Comparison of ENCODE assay signal across 1 cellular context in the genomic region with DNA sequence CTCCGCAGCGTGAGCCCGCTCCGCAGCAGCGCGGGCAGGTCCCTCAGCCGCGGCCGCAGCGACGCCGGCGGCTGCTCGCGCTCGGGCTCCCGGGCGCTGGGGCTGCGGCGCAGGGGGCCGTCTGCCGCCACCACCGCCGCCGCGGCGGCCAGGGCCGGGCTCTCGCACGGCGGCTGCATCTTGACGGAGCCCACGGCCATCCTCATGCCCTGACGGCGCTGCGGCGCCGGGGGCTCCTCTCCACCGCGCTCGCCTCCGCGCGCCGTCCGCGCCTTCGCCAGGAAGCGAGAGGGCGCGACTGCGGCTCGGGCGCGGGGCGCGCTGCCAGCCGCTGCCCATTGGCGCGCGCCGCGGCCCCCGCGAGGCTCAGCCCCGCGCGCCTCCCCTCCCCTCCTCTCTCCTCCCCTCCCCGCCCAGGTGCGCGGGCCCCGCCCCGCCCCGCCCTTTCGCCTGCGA.
A peak's percentile ranks its signal among the peaks of the same experiment; 100 is the strongest.
TF ChIP-seq lines count a peak whose summit lies in the region.

A gene with protein sequence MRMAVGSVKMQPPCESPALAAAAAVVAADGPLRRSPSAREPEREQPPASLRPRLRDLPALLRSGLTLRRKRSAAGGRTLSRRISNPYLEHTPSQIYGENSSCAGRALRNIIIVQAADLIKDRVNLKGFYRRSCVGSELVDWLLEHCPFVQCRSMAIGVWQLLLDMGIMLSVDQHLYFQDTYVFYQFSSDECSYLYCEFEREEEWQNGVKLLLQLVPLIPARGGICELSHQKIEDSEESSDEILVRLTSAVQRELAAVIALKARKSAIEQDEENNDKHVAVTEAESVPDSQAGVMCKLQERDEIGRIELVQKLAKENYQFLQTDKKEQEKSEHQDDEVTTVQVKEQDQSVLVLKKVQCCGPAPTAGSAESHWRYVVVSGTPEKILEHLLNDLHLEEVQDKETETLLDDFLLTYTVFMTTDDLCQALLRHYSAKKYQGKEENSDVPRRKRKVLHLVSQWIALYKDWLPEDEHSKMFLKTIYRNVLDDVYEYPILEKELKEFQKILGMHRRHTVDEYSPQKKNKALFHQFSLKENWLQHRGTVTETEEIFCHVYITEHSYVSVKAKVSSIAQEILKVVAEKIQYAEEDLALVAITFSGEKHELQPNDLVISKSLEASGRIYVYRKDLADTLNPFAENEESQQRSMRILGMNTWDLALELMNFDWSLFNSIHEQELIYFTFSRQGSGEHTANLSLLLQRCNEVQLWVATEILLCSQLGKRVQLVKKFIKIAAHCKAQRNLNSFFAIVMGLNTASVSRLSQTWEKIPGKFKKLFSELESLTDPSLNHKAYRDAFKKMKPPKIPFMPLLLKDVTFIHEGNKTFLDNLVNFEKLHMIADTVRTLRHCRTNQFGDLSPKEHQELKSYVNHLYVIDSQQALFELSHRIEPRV (minus strand): TSS at position 300 of the 456 bp plus-strand sequence. CDS start 94 bp downstream, at position 206.

TF ChIP-seq in HepG2, 621 proteins besides CTCF, POLR2A, EP300 and RAD21 (continued from another document):
- TF ChIP-seq ZFYVE20 (CRISPR knock-in tag; IDR thresholded peaks at IDR 0.05; ENCODE audit: borderline replicate concordance, low read depth) (0 out of 2 replicates have a peak, but pooled peaks have one; percentile 42), MAZ (IDR thresholded peaks at IDR 0.05; ENCODE audit: borderline replicate concordance, low read depth, low read length) (peak; percentile 41; the same call in 1 of the 2 replicates), MAZ (CRISPR knock-in tag; IDR thresholded peaks at IDR 0.05; ENCODE audit: low read depth) (no peak), GABPA (IDR thresholded peaks at IDR 0.05; ENCODE audit: low read depth, low read length) (no peak), GABPA (CRISPR knock-in tag; IDR thresholded peaks at IDR 0.05; ENCODE audit: low read depth) (no peak), ZSCAN20 (CRISPR knock-in tag; IDR thresholded peaks at IDR 0.05; ENCODE audit: borderline replicate concordance) (peak; percentile 52; the same call in 1 of the 2 replicates), NFE2L2 (IDR thresholded peaks at IDR 0.05; ENCODE audit: low read length) (no peak), GLI4 (CRISPR knock-in tag; IDR thresholded peaks at IDR 0.05; ENCODE audit: borderline replicate concordance) (no peak), HES4 (CRISPR knock-in tag; IDR thresholded peaks at IDR 0.05; ENCODE audit: borderline replicate concordance) (0 out of 2 replicates have a peak, but pooled peaks have one; percentile 29), KLF12 (CRISPR knock-in tag; IDR thresholded peaks at IDR 0.05; ENCODE audit: borderline replicate concordance) (peak; percentile 73; the same call in 1 of the 2 replicates), HNRNPLL (IDR thresholded peaks at IDR 0.05; ENCODE audit: low read depth, low read length, poor library complexity, severe bottlenecking) (peak; percentile 80), YEATS4 (CRISPR knock-in tag; IDR thresholded peaks at IDR 0.05; ENCODE audit: borderline replicate concordance) (0 out of 2 replicates have a peak, but pooled peaks have one; percentile 41), ZZZ3 (CRISPR knock-in tag; IDR thresholded peaks at IDR 0.05; ENCODE audit: borderline replicate concordance) (no peak), HOXA3 (CRISPR knock-in tag; IDR thresholded peaks at IDR 0.05) (0 out of 2 replicates have a peak, but pooled peaks have one; percentile 25), MTF2 (CRISPR knock-in tag; IDR thresholded peaks at IDR 0.05; ENCODE audit: borderline replicate concordance) (no peak), ZNF816 (CRISPR knock-in tag; IDR thresholded peaks at IDR 0.05; ENCODE audit: borderline replicate concordance) (no peak), ZNF616 (CRISPR knock-in tag; IDR thresholded peaks at IDR 0.05; ENCODE audit: low read depth) (peak; percentile 25; the same call in 1 of the 2 replicates), ZNF660 (CRISPR knock-in tag; IDR thresholded peaks at IDR 0.05; ENCODE audit: borderline replicate concordance, low read depth) (no peak), ZNF777 (CRISPR knock-in tag; IDR thresholded peaks at IDR 0.05) (peak; percentile 57), SNAPC2 (CRISPR knock-in tag; IDR thresholded peaks at IDR 0.05) (no peak), RBFOX2 (IDR thresholded peaks at IDR 0.05; ENCODE audit: low read depth, low read length) (peak; percentile 68)
- TF ChIP-seq, protein P1, sequence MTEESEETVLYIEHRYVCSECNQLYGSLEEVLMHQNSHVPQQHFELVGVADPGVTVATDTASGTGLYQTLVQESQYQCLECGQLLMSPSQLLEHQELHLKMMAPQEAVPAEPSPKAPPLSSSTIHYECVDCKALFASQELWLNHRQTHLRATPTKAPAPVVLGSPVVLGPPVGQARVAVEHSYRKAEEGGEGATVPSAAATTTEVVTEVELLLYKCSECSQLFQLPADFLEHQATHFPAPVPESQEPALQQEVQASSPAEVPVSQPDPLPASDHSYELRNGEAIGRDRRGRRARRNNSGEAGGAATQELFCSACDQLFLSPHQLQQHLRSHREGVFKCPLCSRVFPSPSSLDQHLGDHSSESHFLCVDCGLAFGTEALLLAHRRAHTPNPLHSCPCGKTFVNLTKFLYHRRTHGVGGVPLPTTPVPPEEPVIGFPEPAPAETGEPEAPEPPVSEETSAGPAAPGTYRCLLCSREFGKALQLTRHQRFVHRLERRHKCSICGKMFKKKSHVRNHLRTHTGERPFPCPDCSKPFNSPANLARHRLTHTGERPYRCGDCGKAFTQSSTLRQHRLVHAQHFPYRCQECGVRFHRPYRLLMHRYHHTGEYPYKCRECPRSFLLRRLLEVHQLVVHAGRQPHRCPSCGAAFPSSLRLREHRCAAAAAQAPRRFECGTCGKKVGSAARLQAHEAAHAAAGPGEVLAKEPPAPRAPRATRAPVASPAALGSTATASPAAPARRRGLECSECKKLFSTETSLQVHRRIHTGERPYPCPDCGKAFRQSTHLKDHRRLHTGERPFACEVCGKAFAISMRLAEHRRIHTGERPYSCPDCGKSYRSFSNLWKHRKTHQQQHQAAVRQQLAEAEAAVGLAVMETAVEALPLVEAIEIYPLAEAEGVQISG (CRISPR knock-in tag; IDR thresholded peaks at IDR 0.05), result peak; percentile 29; the same call in 1 of the 2 replicates
- TF ChIP-seq, protein P2, sequence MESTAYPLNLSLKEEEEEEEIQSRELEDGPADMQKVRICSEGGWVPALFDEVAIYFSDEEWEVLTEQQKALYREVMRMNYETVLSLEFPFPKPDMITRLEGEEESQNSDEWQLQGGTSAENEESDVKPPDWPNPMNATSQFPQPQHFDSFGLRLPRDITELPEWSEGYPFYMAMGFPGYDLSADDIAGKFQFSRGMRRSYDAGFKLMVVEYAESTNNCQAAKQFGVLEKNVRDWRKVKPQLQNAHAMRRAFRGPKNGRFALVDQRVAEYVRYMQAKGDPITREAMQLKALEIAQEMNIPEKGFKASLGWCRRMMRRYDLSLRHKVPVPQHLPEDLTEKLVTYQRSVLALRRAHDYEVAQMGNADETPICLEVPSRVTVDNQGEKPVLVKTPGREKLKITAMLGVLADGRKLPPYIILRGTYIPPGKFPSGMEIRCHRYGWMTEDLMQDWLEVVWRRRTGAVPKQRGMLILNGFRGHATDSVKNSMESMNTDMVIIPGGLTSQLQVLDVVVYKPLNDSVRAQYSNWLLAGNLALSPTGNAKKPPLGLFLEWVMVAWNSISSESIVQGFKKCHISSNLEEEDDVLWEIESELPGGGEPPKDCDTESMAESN (CRISPR knock-in tag; conservative IDR thresholded peaks at IDR 0.05), result peak; percentile 62; the same call in 1 of the 2 replicates
- TF ChIP-seq, protein P3, sequence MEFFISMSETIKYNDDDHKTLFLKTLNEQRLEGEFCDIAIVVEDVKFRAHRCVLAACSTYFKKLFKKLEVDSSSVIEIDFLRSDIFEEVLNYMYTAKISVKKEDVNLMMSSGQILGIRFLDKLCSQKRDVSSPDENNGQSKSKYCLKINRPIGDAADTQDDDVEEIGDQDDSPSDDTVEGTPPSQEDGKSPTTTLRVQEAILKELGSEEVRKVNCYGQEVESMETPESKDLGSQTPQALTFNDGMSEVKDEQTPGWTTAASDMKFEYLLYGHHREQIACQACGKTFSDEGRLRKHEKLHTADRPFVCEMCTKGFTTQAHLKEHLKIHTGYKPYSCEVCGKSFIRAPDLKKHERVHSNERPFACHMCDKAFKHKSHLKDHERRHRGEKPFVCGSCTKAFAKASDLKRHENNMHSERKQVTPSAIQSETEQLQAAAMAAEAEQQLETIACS (CRISPR knock-in tag; IDR thresholded peaks at IDR 0.05), result peak; percentile 75
- TF ChIP-seq, protein P4, sequence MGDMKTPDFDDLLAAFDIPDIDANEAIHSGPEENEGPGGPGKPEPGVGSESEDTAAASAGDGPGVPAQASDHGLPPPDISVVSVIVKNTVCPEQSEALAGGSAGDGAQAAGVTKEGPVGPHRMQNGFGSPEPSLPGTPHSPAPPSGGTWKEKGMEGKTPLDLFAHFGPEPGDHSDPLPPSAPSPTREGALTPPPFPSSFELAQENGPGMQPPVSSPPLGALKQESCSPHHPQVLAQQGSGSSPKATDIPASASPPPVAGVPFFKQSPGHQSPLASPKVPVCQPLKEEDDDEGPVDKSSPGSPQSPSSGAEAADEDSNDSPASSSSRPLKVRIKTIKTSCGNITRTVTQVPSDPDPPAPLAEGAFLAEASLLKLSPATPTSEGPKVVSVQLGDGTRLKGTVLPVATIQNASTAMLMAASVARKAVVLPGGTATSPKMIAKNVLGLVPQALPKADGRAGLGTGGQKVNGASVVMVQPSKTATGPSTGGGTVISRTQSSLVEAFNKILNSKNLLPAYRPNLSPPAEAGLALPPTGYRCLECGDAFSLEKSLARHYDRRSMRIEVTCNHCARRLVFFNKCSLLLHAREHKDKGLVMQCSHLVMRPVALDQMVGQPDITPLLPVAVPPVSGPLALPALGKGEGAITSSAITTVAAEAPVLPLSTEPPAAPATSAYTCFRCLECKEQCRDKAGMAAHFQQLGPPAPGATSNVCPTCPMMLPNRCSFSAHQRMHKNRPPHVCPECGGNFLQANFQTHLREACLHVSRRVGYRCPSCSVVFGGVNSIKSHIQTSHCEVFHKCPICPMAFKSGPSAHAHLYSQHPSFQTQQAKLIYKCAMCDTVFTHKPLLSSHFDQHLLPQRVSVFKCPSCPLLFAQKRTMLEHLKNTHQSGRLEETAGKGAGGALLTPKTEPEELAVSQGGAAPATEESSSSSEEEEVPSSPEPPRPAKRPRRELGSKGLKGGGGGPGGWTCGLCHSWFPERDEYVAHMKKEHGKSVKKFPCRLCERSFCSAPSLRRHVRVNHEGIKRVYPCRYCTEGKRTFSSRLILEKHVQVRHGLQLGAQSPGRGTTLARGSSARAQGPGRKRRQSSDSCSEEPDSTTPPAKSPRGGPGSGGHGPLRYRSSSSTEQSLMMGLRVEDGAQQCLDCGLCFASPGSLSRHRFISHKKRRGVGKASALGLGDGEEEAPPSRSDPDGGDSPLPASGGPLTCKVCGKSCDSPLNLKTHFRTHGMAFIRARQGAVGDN (CRISPR knock-in tag; IDR thresholded peaks at IDR 0.05), result peak; percentile 38; the same call in 1 of the 2 replicates
